23 cellular contexts compared by ENCODE assay signal in the genomic region with DNA sequence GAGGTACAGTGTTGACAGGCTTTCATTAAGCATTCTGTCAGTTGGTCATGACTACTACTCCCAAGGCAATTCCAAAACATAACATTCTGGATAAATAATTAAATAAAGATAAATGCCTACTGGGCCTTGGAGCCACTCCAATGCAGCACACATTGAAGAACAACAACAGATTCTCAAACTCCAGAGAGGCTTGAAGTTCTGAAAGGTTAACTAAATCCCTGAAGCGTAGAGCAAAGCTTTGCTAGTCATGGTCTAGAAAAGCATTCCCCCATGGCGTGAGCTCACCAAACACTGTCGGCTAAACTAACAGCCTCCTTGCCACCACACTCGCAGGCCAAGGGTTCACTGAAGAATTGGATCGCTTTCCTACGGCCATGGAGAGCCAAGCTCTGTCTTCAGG.
"Had no signal": no experiment of that assay in that cellular context is flagged by ENCODE, and none has a peak within 500 bp of the region (broad histone marks: within the 10 kb centered on the region; RNA-seq: fewer than 3 reads in every experiment).

No MANE protein-coding gene starts in this region.

- H3K27ac ChIP-seq: ascending aorta, body of pancreas, PC-9 had no signal

- H3K36me3 Mint-ChIP-seq: activated naive CD4-positive, alpha-beta T cell treated with anti-CD3 and anti-CD28 coated beads, Interleukin-2, amount 50 U/mL, for 24 hours; IgD-negative memory B cell had no signal

- H3K27me3 ChIP-seq: ascending aorta, body of pancreas had no signal

- H3K36me3 ChIP-seq: ascending aorta had no signal

- H3K9me3 Mint-ChIP-seq: activated naive CD4-positive, alpha-beta T cell treated with anti-CD3 and anti-CD28 coated beads, Interleukin-2, amount 50 U/mL, for 24 hours; T-helper 1 cell treated with Interleukin-12 subunit alpha and Interleukin-12 subunit beta and Interleukin-4 antibody, amounts not matched to agents 30 μg/mL and 1 μg/mL, for 36 hours had no signal

- H3K4me1 Mint-ChIP-seq: activated naive CD4-positive, alpha-beta T cell treated with anti-CD3 and anti-CD28 coated beads, Interleukin-2, amount 50 U/mL, for 24 hours; IgD-negative memory B cell had no signal

- ATAC-seq: activated CD8-positive, alpha-beta T cell treated with anti-CD3 and anti-CD28 coated beads, Interleukin-2, amount 10 ng/mL, durations not matched to agents 7 days and 5 days; body of pancreas had no signal

- H3K9me3 ChIP-seq: ascending aorta, body of pancreas had no signal

- H3K4me1 ChIP-seq: ascending aorta, body of pancreas had no signal

- H3K4me3 ChIP-seq: ascending aorta, body of pancreas, PC-9 had no signal

- H2AFZ ChIP-seq: PC-9 had no signal

- H3K27me3 Mint-ChIP-seq: activated naive CD4-positive, alpha-beta T cell treated with anti-CD3 and anti-CD28 coated beads, Interleukin-2, amount 50 U/mL, for 24 hours had no signal

- H3K4me2 ChIP-seq: PC-9 had no signal

- DNase-seq: activated CD4-positive, alpha-beta T cell treated with anti-CD3 and anti-CD28 coated beads for 48 hours; activated CD4-positive, alpha-beta T cell treated with anti-CD3 and anti-CD28 coated beads, Interleukin-2, amount 50 U/mL, for 4 hours; activated CD4-positive, CD25-positive, alpha-beta regulatory T cell treated with anti-CD3 and anti-CD28 coated beads, Interleukin-2, amount 50 U/mL, for 72 hours; activated CD8-positive, alpha-beta memory T cell treated with anti-CD3 and anti-CD28 coated beads, Interleukin-2, amount 50 U/mL, for 48 hours; activated CD8-positive, alpha-beta T cell treated with anti-CD3 and anti-CD28 coated beads, Interleukin-2, amount 10 ng/mL, durations not matched to agents 7 days and 5 days; activated effector memory CD4-positive, alpha-beta T cell treated with Interleukin-2 at 50 U/mL for 16 hours; activated naive CD4-positive, alpha-beta T cell; activated T-cell treated with anti-CD3 and anti-CD28 coated beads, Interleukin-2, amount 50 U/mL, for 1 hour; body of pancreas; KG1; NCI-H1092; NCI-H1417; NCI-H1694 treated with DMSO at 0.1 percent for 48 hours; NCI-H2029 treated with DMSO at 0.1 percent for 48 hours; NCI-H345; NCI-H510A; NCI-H69; PC-9; SHP77 treated with DMSO at 0.1 percent for 48 hours had no signal

- H3K4me3 Mint-ChIP-seq: activated CD8-positive, alpha-beta T cell treated with anti-CD3 and anti-CD28 coated beads, Interleukin-2, amount 10 ng/mL, durations not matched to agents 7 days and 5 days; activated naive CD4-positive, alpha-beta T cell treated with anti-CD3 and anti-CD28 coated beads, Interleukin-2, amount 50 U/mL, for 24 hours; IgD-negative memory B cell; T-helper 1 cell treated with Interleukin-12 subunit alpha and Interleukin-12 subunit beta and Interleukin-4 antibody, amounts not matched to agents 30 μg/mL and 1 μg/mL, for 36 hours had no signal

- H3K27ac Mint-ChIP-seq: activated CD8-positive, alpha-beta T cell treated with anti-CD3 and anti-CD28 coated beads, Interleukin-2, amount 10 ng/mL, durations not matched to agents 7 days and 5 days; activated naive CD4-positive, alpha-beta T cell treated with anti-CD3 and anti-CD28 coated beads, Interleukin-2, amount 50 U/mL, for 24 hours; IgD-negative memory B cell; T-helper 1 cell treated with Interleukin-12 subunit alpha and Interleukin-12 subunit beta and Interleukin-4 antibody, amounts not matched to agents 30 μg/mL and 1 μg/mL, for 36 hours had no signal
